In genomic region chr17:16158721-16159120, GRCh38 we compare ENCODE assay signal across 10 cellular contexts.
"Had no signal": no experiment of that assay in that cellular context is flagged by ENCODE, and none has a peak within 500 bp of the region (broad histone marks: within the 10 kb centered on the region; RNA-seq: fewer than 3 reads in every experiment).

No MANE protein-coding gene starts in this region.

- DNase-seq: activated naive CD4-positive, alpha-beta T cell; activated naive CD8-positive, alpha-beta T cell treated with anti-CD3 and anti-CD28 coated beads, Interleukin-2, amount 10 ng/mL, durations not matched to agents 7 days and 5 days; dermis blood vessel endothelial cell; effector memory CD8-positive, alpha-beta T cell; glutamatergic neuron; mesendoderm; spleen; T-helper 17 cell had no signal

- H3K4me3 Mint-ChIP-seq: activated naive CD8-positive, alpha-beta T cell treated with anti-CD3 and anti-CD28 coated beads, Interleukin-2, amount 10 ng/mL, durations not matched to agents 7 days and 5 days; effector memory CD8-positive, alpha-beta T cell; T-helper 17 cell had no signal

- H3K4me3 ChIP-seq: spleen had no signal

- H3K27ac ChIP-seq: spleen had no signal

- H3K9me3 Mint-ChIP-seq: activated naive CD8-positive, alpha-beta T cell treated with anti-CD3 and anti-CD28 coated beads, Interleukin-2, amount 10 ng/mL, durations not matched to agents 7 days and 5 days; effector memory CD8-positive, alpha-beta T cell had no signal

- H3K27me3 ChIP-seq: spleen had no signal

- H3K27ac Mint-ChIP-seq: activated naive CD8-positive, alpha-beta T cell treated with anti-CD3 and anti-CD28 coated beads, Interleukin-2, amount 10 ng/mL, durations not matched to agents 7 days and 5 days; T-helper 17 cell had no signal

- H3K9me3 ChIP-seq: spleen had no signal

- H3K4me1 ChIP-seq: spleen had no signal

- H3K27me3 Mint-ChIP-seq: activated naive CD8-positive, alpha-beta T cell treated with anti-CD3 and anti-CD28 coated beads, Interleukin-2, amount 10 ng/mL, durations not matched to agents 7 days and 5 days; effector memory CD8-positive, alpha-beta T cell; T-helper 17 cell had no signal

- ATAC-seq: effector memory CD8-positive, alpha-beta T cell; sciatic nerve; T-helper 17 cell had no signal

- FAIRE-seq: bronchial epithelial cell had no signal
